8 cellular contexts compared by ENCODE assay signal in genomic region chr4:37827030-37827705, GRCh38. TPM values are rescaled to one million over a fixed set of nuclear protein-coding genes. Genes with fewer than 3 reads are reported as not detected.
DNase-seq lines count a peak whose midpoint lies in the region; ATAC-seq, FAIRE-seq and TF ChIP-seq lines count a peak whose summit lies in the region.

No MANE protein-coding gene starts in this region.

- DNase-seq in BE2C = no peak
- DNase-seq in H54 (ENCODE audit: insufficient read length, low spot score) = no peak
- no peak for DNase-seq in DMS53 treated with DMSO at 0.1 percent for 48 hours (lab: John Stamatoyannopoulos, UW; ENCODE audit: unreplicated experiment)

- FAIRE-seq in H54 (lab: Jason Lieb, UNC) = no peak

- peak overlapping the region; percentile 94 for H3K27ac ChIP-seq in muscle layer of colon (ENCODE audit: low read depth, low read length)

- H3K36me3 ChIP-seq in BE2C (peaks cover 16% of the 10 kb centered on the region; the same call in 1 of the 2 replicates), endocrine pancreas (ENCODE audit: control insufficient read depth, insufficient read depth, low read length) (no peaks in the 10 kb centered on the region), muscle layer of colon (ENCODE audit: insufficient read depth, low read length) (peaks cover 22% of the 10 kb centered on the region)

- H3K4me1 ChIP-seq in BE2C (no peaks in the 10 kb centered on the region; the same call in 1 of the 2 replicates), endocrine pancreas (ENCODE audit: control insufficient read depth, insufficient read depth, low read length) (peaks cover 10% of the 10 kb centered on the region), muscle layer of colon (ENCODE audit: insufficient read depth, low read length) (peaks cover 20% of the 10 kb centered on the region)

- H3K9ac ChIP-seq in endocrine pancreas (ENCODE audit: control insufficient read depth, insufficient read depth, low read length) (peak overlapping the region; percentile 81), muscle layer of colon (ENCODE audit: low read length) (peak overlapping the region; percentile 71)

- no peak for TF ChIP-seq POLR2A in H54 (IDR thresholded peaks at IDR 0.05; ENCODE audit: low read depth, low read length)

- no peaks in the 10 kb centered on the region for H3K27me3 ChIP-seq in BE2C
- H3K27me3 ChIP-seq in endocrine pancreas (ENCODE audit: control insufficient read depth, insufficient read depth, low read length) = no peaks in the 10 kb centered on the region
- no peaks in the 10 kb centered on the region for H3K27me3 ChIP-seq in muscle layer of colon (ENCODE audit: control insufficient read depth in 1 of 2, insufficient read depth in 2 of 2, low read length in 2 of 2)

- no peaks in the 10 kb centered on the region for H3K9me3 ChIP-seq in BE2C
- no peaks in the 10 kb centered on the region for H3K9me3 ChIP-seq in endocrine pancreas (ENCODE audit: control insufficient read depth, low read length)
- H3K9me3 ChIP-seq in muscle layer of colon (ENCODE audit: low read length) = no peaks in the 10 kb centered on the region

- no peak for TF ChIP-seq CTCF in BE2C (IDR thresholded peaks at IDR 0.05; ENCODE audit: low read depth, low read length)

- H3K4me3 ChIP-seq in BE2C (ENCODE audit: low read depth, low read length) (peak overlapping the region; percentile 90), endocrine pancreas (ENCODE audit: control insufficient read depth, insufficient read depth, low read length) (peak overlapping the region; percentile 44), muscle layer of colon (ENCODE audit: low read depth in 1 of 2, low read length in 2 of 2) (peak overlapping the region; percentile 86 to 95)

- ATAC-seq in GM18870 (IDR thresholded peaks at IDR 0.05; ENCODE audit: unreplicated experiment) = peak; percentile 34
- peak; percentile 14 for ATAC-seq in HG03060 (IDR thresholded peaks at IDR 0.05; ENCODE audit: low read depth, unreplicated experiment)
- peak; percentile 62 for ATAC-seq in SK-N-SH treated with all-trans-retinoic acid at 6 μM for 48 hours

TF ChIP-seq in SK-N-SH treated with all-trans-retinoic acid at 6 μM for 48 hours, 23 proteins besides CTCF, POLR2A, EP300 and RAD21:
- no peak for TF ChIP-seq ZNF70 (CRISPR knock-in tag; IDR thresholded peaks at IDR 0.05)

RNA-seq across cellular contexts. Expression of gene PGM2, which starts 0.7 kb away (rescaled TPM):
- 5.0 TPM for polyA plus RNA-seq in BE2C (2012; ENCODE audit: insufficient read depth, insufficient read length, low read depth)
